ENCODE assay signal across 26 cellular contexts in genomic region chr11:125380756-125381445, GRCh38.
"Had no signal": no experiment of that assay in that cellular context is flagged by ENCODE, and none has a peak within 500 bp of the region (broad histone marks: within the 10 kb centered on the region; RNA-seq: fewer than 3 reads in every experiment).

No MANE protein-coding gene starts in this region.

- H3K36me3 Mint-ChIP-seq: activated naive CD4-positive, alpha-beta T cell treated with anti-CD3 and anti-CD28 coated beads, Interleukin-2, amount 50 U/mL, for 24 hours; WTC11 had no signal

- ATAC-seq: activated CD8-positive, alpha-beta T cell treated with anti-CD3 and anti-CD28 coated beads, Interleukin-2, amount 10 ng/mL, durations not matched to agents 7 days and 5 days; WTC11 had no signal

- H3K36me3 ChIP-seq: brain microvascular endothelial cell, cardiac muscle cell had no signal

- H3K4me3 ChIP-seq: cardiac muscle cell had no signal

- H3K27ac Mint-ChIP-seq: activated CD8-positive, alpha-beta T cell treated with anti-CD3 and anti-CD28 coated beads, Interleukin-2, amount 10 ng/mL, durations not matched to agents 7 days and 5 days; activated naive CD4-positive, alpha-beta T cell treated with anti-CD3 and anti-CD28 coated beads, Interleukin-2, amount 50 U/mL, for 24 hours; activated T-helper 1 cell treated with anti-CD3 and anti-CD28 coated beads, Interleukin-12 subunit alpha, Interleukin-12 subunit beta, Interleukin-2, Interleukin-4 antibody, amounts not matched to agents 30 ng/mL and 10 ng/mL and 1 ng/mL, durations not matched to agents 14 hours and 24 hours and 36 hours; T-helper 1 cell treated with Interleukin-12 subunit alpha and Interleukin-12 subunit beta and Interleukin-4 antibody, amounts not matched to agents 30 μg/mL and 1 μg/mL, for 36 hours; WTC11 had no signal

- H3K27me3 ChIP-seq: brain microvascular endothelial cell had no signal

- H3K4me1 Mint-ChIP-seq: activated naive CD4-positive, alpha-beta T cell treated with anti-CD3 and anti-CD28 coated beads, Interleukin-2, amount 50 U/mL, for 24 hours had no signal

- H3K9me3 Mint-ChIP-seq: activated naive CD4-positive, alpha-beta T cell treated with anti-CD3 and anti-CD28 coated beads, Interleukin-2, amount 50 U/mL, for 24 hours; activated T-helper 1 cell treated with anti-CD3 and anti-CD28 coated beads, Interleukin-12 subunit alpha, Interleukin-12 subunit beta, Interleukin-2, Interleukin-4 antibody, amounts not matched to agents 30 ng/mL and 10 ng/mL and 1 ng/mL, durations not matched to agents 14 hours and 24 hours and 36 hours; T-helper 1 cell treated with Interleukin-12 subunit alpha and Interleukin-12 subunit beta and Interleukin-4 antibody, amounts not matched to agents 30 μg/mL and 1 μg/mL, for 36 hours; WTC11 had no signal

- H3K27ac ChIP-seq: brain microvascular endothelial cell, cardiac muscle cell had no signal

- DNase-seq: activated CD4-positive, alpha-beta T cell treated with anti-CD3 and anti-CD28 coated beads for 48 hours; activated CD4-positive, alpha-beta T cell treated with anti-CD3 and anti-CD28 coated beads, Interleukin-2, amount 50 U/mL, for 4 hours; activated CD4-positive, CD25-positive, alpha-beta regulatory T cell treated with anti-CD3 and anti-CD28 coated beads, Interleukin-2, amount 50 U/mL, for 72 hours; activated CD8-positive, alpha-beta memory T cell treated with anti-CD3 and anti-CD28 coated beads, Interleukin-2, amount 50 U/mL, for 48 hours; activated CD8-positive, alpha-beta T cell treated with anti-CD3 and anti-CD28 coated beads, Interleukin-2, amount 10 ng/mL, durations not matched to agents 7 days and 5 days; activated effector memory CD4-positive, alpha-beta T cell treated with Interleukin-2 at 50 U/mL for 16 hours; activated naive CD4-positive, alpha-beta T cell; activated T-cell treated with anti-CD3 and anti-CD28 coated beads, Interleukin-2, amount 50 U/mL, for 1 hour; amniotic stem cell; brain microvascular endothelial cell; Karpas-422; MM.1S; NCI-H1105; NCI-H1436; NCI-H1694 treated with DMSO at 0.1 percent for 48 hours; NCI-H2029 treated with DMSO at 0.1 percent for 48 hours; NCI-H510A treated with DMSO at 0.1 percent for 48 hours; NK-92 treated with Interleukin-12 subunit alpha and Interleukin-12 subunit beta, amount 100 ng/mL, for 24 hours; OCI-M1; SHP77 treated with DMSO at 0.1 percent for 48 hours; T-helper 9 cell had no signal

- H3K4me3 Mint-ChIP-seq: activated CD8-positive, alpha-beta T cell treated with anti-CD3 and anti-CD28 coated beads, Interleukin-2, amount 10 ng/mL, durations not matched to agents 7 days and 5 days; activated naive CD4-positive, alpha-beta T cell treated with anti-CD3 and anti-CD28 coated beads, Interleukin-2, amount 50 U/mL, for 24 hours; activated T-helper 1 cell treated with anti-CD3 and anti-CD28 coated beads, Interleukin-12 subunit alpha, Interleukin-12 subunit beta, Interleukin-2, Interleukin-4 antibody, amounts not matched to agents 30 ng/mL and 10 ng/mL and 1 ng/mL, durations not matched to agents 14 hours and 24 hours and 36 hours; T-helper 1 cell treated with Interleukin-12 subunit alpha and Interleukin-12 subunit beta and Interleukin-4 antibody, amounts not matched to agents 30 μg/mL and 1 μg/mL, for 36 hours; WTC11 had no signal
